Comparison of ENCODE assay signal across 18 cellular contexts in the genomic region with DNA sequence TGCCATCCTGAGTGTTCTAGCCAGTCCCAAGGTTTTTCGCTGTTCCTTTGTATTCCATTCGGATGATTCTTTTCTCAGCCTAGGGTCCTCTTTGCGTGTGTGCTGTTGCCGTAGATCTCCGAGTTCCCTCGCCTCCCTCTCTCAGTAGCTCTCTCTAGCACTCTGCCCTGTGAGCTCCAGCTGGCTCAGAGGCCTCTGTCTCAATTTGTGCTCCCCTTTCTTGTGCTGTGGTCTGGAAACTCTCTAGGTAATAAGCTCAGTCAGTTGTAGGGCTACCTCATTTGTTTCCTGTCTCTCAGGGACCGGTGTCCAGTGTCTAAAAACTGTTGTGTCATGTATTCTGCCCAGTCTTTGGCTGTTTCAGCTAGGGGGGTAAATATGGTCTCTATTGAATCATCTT.
A peak's percentile ranks its signal among the peaks of the same experiment; 100 is the strongest.
DNase-seq lines count a peak whose midpoint lies in the region; ATAC-seq lines count a peak whose summit lies in the region.
"Had no signal": no experiment of that assay in that cellular context is flagged by ENCODE, and none has a peak within 500 bp of the region (broad histone marks: within the 10 kb centered on the region; RNA-seq: fewer than 3 reads in every experiment).

No MANE protein-coding gene starts in this region.

- peak overlapping the region in 1 of 2 experiments; percentile 29 for H3K14ac ChIP-seq in mesenchymal stem cell (ENCODE audit: low read length in 2 of 2)

- DNase-seq in activated T-cell treated with anti-CD3 and anti-CD28 coated beads, Interleukin-2, amount 50 U/mL, for 72 hours, result no peak
- DNase-seq in activated T-cell treated with anti-CD3 and anti-CD28 coated beads for 4 hours (no peak), mesenchymal stem cell (no peak), NCI-H2227 (lab: John Stamatoyannopoulos, UW; ENCODE audit: unreplicated experiment) (no peak)
- no peak for DNase-seq in stimulated activated effector memory CD8-positive, alpha-beta T cell treated with anti-CD3 and anti-CD28 coated beads, Interleukin-12 subunit alpha, Interleukin-12 subunit beta, amount 100 ng/mL, for 72 hours (ENCODE audit: low spot score in 2 of 2)
- no peak for DNase-seq in NK-92 treated with Interleukin-12 subunit alpha and Interleukin-12 subunit beta, amount 100 ng/mL, for 24 hours (lab: John Stamatoyannopoulos, UW)
- DNase-seq: activated naive CD8-positive, alpha-beta T cell treated with anti-CD3 and anti-CD28 coated beads, Interleukin-2, amount 50 U/mL, for 24 hours; activated T-cell treated with anti-CD3 and anti-CD28 coated beads, Interleukin-2, amount 50 U/mL, for 4 hours; dorsolateral prefrontal cortex; gastrocnemius medialis; GM23248; NCI-H2029; stimulated activated CD4-positive, alpha-beta T cell treated with anti-CD3 and anti-CD28 coated beads, Interleukin-4, amount 100 ng/mL, for 1 hour had no signal

- H3K9me3 Mint-ChIP-seq in activated T-cell treated with anti-CD3 and anti-CD28 coated beads, Interleukin-2, amount 50 U/mL, for 72 hours, result no peaks in the 10 kb centered on the region
- no peaks in the 10 kb centered on the region for H3K9me3 Mint-ChIP-seq in activated T-helper 17 cell treated with anti-CD3 and anti-CD28 coated beads, Interleukin-2, amount 50 U/mL, for 72 hours
- no peaks in the 10 kb centered on the region for H3K9me3 Mint-ChIP-seq in stimulated activated effector memory CD8-positive, alpha-beta T cell treated with anti-CD3 and anti-CD28 coated beads, Interleukin-12 subunit alpha, Interleukin-12 subunit beta, amount 100 ng/mL, for 72 hours
- H3K9me3 Mint-ChIP-seq: activated naive CD8-positive, alpha-beta T cell treated with anti-CD3 and anti-CD28 coated beads, Interleukin-2, amount 50 U/mL, for 24 hours; activated T-cell treated with anti-CD3 and anti-CD28 coated beads, Interleukin-2, amount 50 U/mL, for 4 hours had no signal

- no peak overlapping the region for H2AK5ac ChIP-seq in mesenchymal stem cell (ENCODE audit: low read length, severe bottlenecking)

- H3K4me3 Mint-ChIP-seq in activated T-cell treated with anti-CD3 and anti-CD28 coated beads, Interleukin-2, amount 50 U/mL, for 72 hours, result no peak overlapping the region
- H3K4me3 Mint-ChIP-seq in activated T-helper 17 cell treated with anti-CD3 and anti-CD28 coated beads, Interleukin-2, amount 50 U/mL, for 72 hours, result no peak overlapping the region
- H3K4me3 Mint-ChIP-seq in stimulated activated effector memory CD8-positive, alpha-beta T cell treated with anti-CD3 and anti-CD28 coated beads, Interleukin-12 subunit alpha, Interleukin-12 subunit beta, amount 100 ng/mL, for 72 hours, result no peak overlapping the region
- H3K4me3 Mint-ChIP-seq: activated naive CD8-positive, alpha-beta T cell treated with anti-CD3 and anti-CD28 coated beads, Interleukin-2, amount 50 U/mL, for 24 hours; activated T-cell treated with anti-CD3 and anti-CD28 coated beads, Interleukin-2, amount 50 U/mL, for 4 hours had no signal

- H3K23ac ChIP-seq in mesenchymal stem cell (ENCODE audit: low read length in 2 of 2), result no peak overlapping the region

- peak overlapping the region; percentile 41 for H3K27ac Mint-ChIP-seq in activated T-cell treated with anti-CD3 and anti-CD28 coated beads, Interleukin-2, amount 50 U/mL, for 72 hours
- H3K27ac Mint-ChIP-seq in activated T-helper 17 cell treated with anti-CD3 and anti-CD28 coated beads, Interleukin-2, amount 50 U/mL, for 72 hours, result peak overlapping the region; percentile 71
- peak overlapping the region; percentile 24 for H3K27ac Mint-ChIP-seq in stimulated activated effector memory CD8-positive, alpha-beta T cell treated with anti-CD3 and anti-CD28 coated beads, Interleukin-12 subunit alpha, Interleukin-12 subunit beta, amount 100 ng/mL, for 72 hours
- H3K27ac Mint-ChIP-seq: activated naive CD8-positive, alpha-beta T cell treated with anti-CD3 and anti-CD28 coated beads, Interleukin-2, amount 50 U/mL, for 24 hours had no signal

- no peaks in the 10 kb centered on the region for H3K9me3 ChIP-seq in mesenchymal stem cell (ENCODE audit: control insufficient read depth, low read length)
- H3K9me3 ChIP-seq: BLaER1 treated with 17β-estradiol and CSF1 and Interleukin-3, amounts not matched to agents 10 nM and 100 nM; gastrocnemius medialis had no signal

- H3K4me1 ChIP-seq in mesenchymal stem cell (ENCODE audit: control insufficient read depth, insufficient read depth, low read depth, low read length), result no peaks in the 10 kb centered on the region
- H3K4me1 ChIP-seq: BLaER1 treated with 17β-estradiol and CSF1 and Interleukin-3, amounts not matched to agents 10 nM and 100 nM; gastrocnemius medialis had no signal

- no peak overlapping the region for H3K18ac ChIP-seq in mesenchymal stem cell (ENCODE audit: low read depth in 1 of 2, low read length in 2 of 2)

- H3K27me3 ChIP-seq in mesenchymal stem cell (ENCODE audit: control insufficient read depth in 1 of 2, insufficient read depth in 1 of 2, low read length in 2 of 2), result no peaks in the 10 kb centered on the region
- H3K27me3 ChIP-seq: BLaER1 treated with 17β-estradiol and CSF1 and Interleukin-3, amounts not matched to agents 10 nM and 100 nM; dorsolateral prefrontal cortex; gastrocnemius medialis had no signal

- H2BK120ac ChIP-seq in mesenchymal stem cell (ENCODE audit: low read depth, low read length), result no peak overlapping the region

- no peak overlapping the region for H3K9ac ChIP-seq in mesenchymal stem cell (ENCODE audit: low read length)
- H3K9ac ChIP-seq: BLaER1 treated with 17β-estradiol and CSF1 and Interleukin-3, amounts not matched to agents 10 nM and 100 nM; GM23248; KMS-11 had no signal

- ATAC-seq in activated T-cell treated with anti-CD3 and anti-CD28 coated beads, Interleukin-2, amount 50 U/mL, for 72 hours (replicated peaks in 1 of 2), result no peak
- no peak for ATAC-seq in activated T-helper 17 cell treated with anti-CD3 and anti-CD28 coated beads, Interleukin-2, amount 50 U/mL, for 72 hours (replicated peaks)
- no peak for ATAC-seq in stimulated activated effector memory CD8-positive, alpha-beta T cell treated with anti-CD3 and anti-CD28 coated beads, Interleukin-12 subunit alpha, Interleukin-12 subunit beta, amount 100 ng/mL, for 72 hours
- no peak for ATAC-seq in GM21576 (IDR thresholded peaks at IDR 0.05; ENCODE audit: unreplicated experiment)
- ATAC-seq: activated naive CD8-positive, alpha-beta T cell treated with anti-CD3 and anti-CD28 coated beads, Interleukin-2, amount 50 U/mL, for 24 hours; activated T-cell treated with anti-CD3 and anti-CD28 coated beads, Interleukin-2, amount 50 U/mL, for 4 hours; gastrocnemius medialis had no signal

- no peak overlapping the region for H3K4me2 ChIP-seq in mesenchymal stem cell (ENCODE audit: low read length, poor library complexity, severe bottlenecking)
- H3K4me2 ChIP-seq: BLaER1 treated with 17β-estradiol and CSF1 and Interleukin-3, amounts not matched to agents 10 nM and 100 nM; KMS-11 had no signal

- H3K36me3 ChIP-seq in mesenchymal stem cell (ENCODE audit: control insufficient read depth in 1 of 2, insufficient read depth in 2 of 2, low read depth in 1 of 2, low read length in 2 of 2), result peaks cover 16 to 65% of the 10 kb centered on the region in 2 experiments

- H4K8ac ChIP-seq in mesenchymal stem cell (ENCODE audit: low read length), result no peak overlapping the region

- H3K4me3 ChIP-seq in mesenchymal stem cell (ENCODE audit: insufficient read depth in 1 of 2, low read depth in 1 of 2, low read length in 2 of 2), result no peak overlapping the region
- H3K4me3 ChIP-seq: BLaER1 treated with 17β-estradiol and CSF1 and Interleukin-3, amounts not matched to agents 10 nM and 100 nM; dorsolateral prefrontal cortex; gastrocnemius medialis; GM23248 had no signal

- no peaks in the 10 kb centered on the region for H3K27me3 Mint-ChIP-seq in activated T-cell treated with anti-CD3 and anti-CD28 coated beads, Interleukin-2, amount 50 U/mL, for 72 hours (ENCODE audit: low read depth)
- H3K27me3 Mint-ChIP-seq in activated T-helper 17 cell treated with anti-CD3 and anti-CD28 coated beads, Interleukin-2, amount 50 U/mL, for 72 hours, result no peaks in the 10 kb centered on the region
- H3K27me3 Mint-ChIP-seq: activated naive CD8-positive, alpha-beta T cell treated with anti-CD3 and anti-CD28 coated beads, Interleukin-2, amount 50 U/mL, for 24 hours had no signal

- peak overlapping the region; percentile 14 for H2BK5ac ChIP-seq in mesenchymal stem cell (ENCODE audit: low read depth, low read length, poor library complexity, severe bottlenecking)

- H4K91ac ChIP-seq in mesenchymal stem cell (ENCODE audit: low read length), result no peak overlapping the region

- H3K27ac ChIP-seq in mesenchymal stem cell (ENCODE audit: low read length, poor library complexity, severe bottlenecking), result no peak overlapping the region
- H3K27ac ChIP-seq: dorsolateral prefrontal cortex, gastrocnemius medialis, GM23248, KMS-11, RWPE1 had no signal

- peaks cover 3 to 31% of the 10 kb centered on the region in 2 donors for H3K36me3 Mint-ChIP-seq in activated T-cell treated with anti-CD3 and anti-CD28 coated beads, Interleukin-2, amount 50 U/mL, for 72 hours (ENCODE audit: insufficient read depth in 2 of 2)
- H3K36me3 Mint-ChIP-seq in activated T-helper 17 cell treated with anti-CD3 and anti-CD28 coated beads, Interleukin-2, amount 50 U/mL, for 72 hours (ENCODE audit: low read depth), result peaks cover 95% of the 10 kb centered on the region
- H3K36me3 Mint-ChIP-seq in stimulated activated effector memory CD8-positive, alpha-beta T cell treated with anti-CD3 and anti-CD28 coated beads, Interleukin-12 subunit alpha, Interleukin-12 subunit beta, amount 100 ng/mL, for 72 hours, result peaks cover 81% of the 10 kb centered on the region

- no peak overlapping the region for H2AFZ ChIP-seq in mesenchymal stem cell (ENCODE audit: low read depth, low read length)
- H2AFZ ChIP-seq: GM23248 had no signal

- no peaks in the 10 kb centered on the region for H3K4me1 Mint-ChIP-seq in activated T-cell treated with anti-CD3 and anti-CD28 coated beads, Interleukin-2, amount 50 U/mL, for 72 hours (ENCODE audit: low read depth)
- peaks cover 11% of the 10 kb centered on the region for H3K4me1 Mint-ChIP-seq in activated T-helper 17 cell treated with anti-CD3 and anti-CD28 coated beads, Interleukin-2, amount 50 U/mL, for 72 hours
- peaks cover 31% of the 10 kb centered on the region for H3K4me1 Mint-ChIP-seq in stimulated activated effector memory CD8-positive, alpha-beta T cell treated with anti-CD3 and anti-CD28 coated beads, Interleukin-12 subunit alpha, Interleukin-12 subunit beta, amount 100 ng/mL, for 72 hours

- no peak overlapping the region for H3K4ac ChIP-seq in mesenchymal stem cell (ENCODE audit: low read depth in 1 of 2, low read length in 2 of 2)

- WGBS in mesenchymal stem cell, result 94% methylated on average over 6 of the region's 7 CpGs

- peaks cover 13% of the 10 kb centered on the region for H3K79me1 ChIP-seq in mesenchymal stem cell (replicated peaks; ENCODE audit: low read length, poor library complexity, severe bottlenecking)

- no peak overlapping the region for H2BK12ac ChIP-seq in mesenchymal stem cell (ENCODE audit: low read length in 2 of 2)

- no peak overlapping the region for H2BK15ac ChIP-seq in mesenchymal stem cell (ENCODE audit: low read depth, poor library complexity, severe bottlenecking)
